1 cellular context compared by ENCODE assay signal in genomic region chr7:131945313-131945831, GRCh38.
TF ChIP-seq lines count a peak whose summit lies in the region.

No MANE protein-coding gene starts in this region.

TF ChIP-seq in HEK293, 187 proteins besides CTCF, POLR2A, EP300 and RAD21 (continued from another document):
- TF ChIP-seq ZNF239 (tag by site-specific recombination; IDR thresholded peaks at IDR 0.05) (no peak), ZNF654 (tag by site-specific recombination; IDR thresholded peaks at IDR 0.05; ENCODE audit: low read depth) (peak; percentile 83), ATF2 (tag by site-specific recombination; IDR thresholded peaks at IDR 0.05; ENCODE audit: low read depth) (no peak), ZSCAN30 (tag by site-specific recombination; IDR thresholded peaks at IDR 0.05) (peak; percentile 70; the same call in 1 of the 2 replicates), ZNF335 (tag by site-specific recombination; conservative IDR thresholded peaks at IDR 0.05) (peak; percentile 14; the same call in 1 of the 2 replicates), ZNF529 (tag by site-specific recombination; IDR thresholded peaks at IDR 0.05; ENCODE audit: insufficient replicate concordance) (no peak), ZNF660 (tag by site-specific recombination; IDR thresholded peaks at IDR 0.05) (peak; percentile 32; the same call in 1 of the 2 replicates), GFI1B (tag by site-specific recombination; IDR thresholded peaks at IDR 0.05) (no peak), ZNF2 (tag by site-specific recombination; IDR thresholded peaks at IDR 0.05) (peak; percentile 87), ZBTB1 (tag by site-specific recombination; IDR thresholded peaks at IDR 0.05) (no peak), ZEB2 (tag by site-specific recombination; IDR thresholded peaks at IDR 0.05) (0 out of 2 replicates have a peak, but pooled peaks have one; percentile 42), PATZ1 (tag by site-specific recombination; IDR thresholded peaks at IDR 0.05) (0 out of 2 replicates have a peak, but pooled peaks have one; percentile 17), ZNF501 (tag by site-specific recombination; IDR thresholded peaks at IDR 0.05) (peak; percentile 48; the same call in 1 of the 2 replicates), ZNF398 (tag by site-specific recombination; IDR thresholded peaks at IDR 0.05) (peak; percentile 6; the same call in 1 of the 2 replicates), ZFP41 (tag by site-specific recombination; IDR thresholded peaks at IDR 0.05; ENCODE audit: borderline replicate concordance) (no peak), GLIS2 (tag by site-specific recombination; IDR thresholded peaks at IDR 0.05) (peak; percentile 28; the same call in 1 of the 2 replicates), ZNF423 (tag by site-specific recombination; IDR thresholded peaks at IDR 0.05) (peak; percentile 56; the same call in 1 of the 2 replicates)
